ENCODE assay signal across 10 cellular contexts in the genomic region with DNA sequence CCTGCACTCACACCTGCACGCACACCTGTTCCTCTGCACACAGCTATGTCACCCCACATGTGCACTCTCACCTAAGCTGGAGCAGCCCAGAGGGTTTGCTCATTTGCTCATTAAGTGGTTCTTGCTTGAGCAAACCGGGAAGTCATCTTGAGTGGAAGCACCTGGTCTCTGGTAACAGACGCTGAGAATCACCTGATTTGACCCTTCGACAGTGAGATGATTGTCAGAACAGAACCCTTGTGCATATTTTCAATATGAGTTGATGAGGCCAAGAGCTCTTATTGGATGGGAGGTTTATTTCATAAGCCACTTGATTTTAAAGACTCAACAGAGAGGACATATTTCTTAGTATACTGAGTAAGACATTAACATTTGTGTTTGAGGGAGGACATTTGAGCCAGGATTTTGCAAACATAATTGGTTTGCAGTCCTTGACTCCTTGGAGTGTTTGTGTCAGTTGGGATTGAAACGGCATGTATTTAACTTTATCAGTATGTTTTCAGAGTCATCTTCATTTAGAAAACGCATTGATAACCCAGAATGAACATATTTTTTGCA. TPM values are rescaled to one million over a fixed set of nuclear protein-coding genes. Genes with fewer than 3 reads are reported as not detected.
DNase-seq lines count a peak whose midpoint lies in the region; ATAC-seq, FAIRE-seq and TF ChIP-seq lines count a peak whose summit lies in the region.
"Had no signal": no experiment of that assay in that cellular context is flagged by ENCODE, and none has a peak within 500 bp of the region (broad histone marks: within the 10 kb centered on the region; RNA-seq: fewer than 3 reads in every experiment).

No MANE protein-coding gene starts in this region.

- 24% methylated on average over 6 of the region's 6 CpGs for WGBS in GM12878 (ENCODE audit: insufficient coverage, insufficient replicate concordance, low lambda C conversion rate, missing lambda C conversion rate)

- RAD21 ChIA-PET in GM12878 (lab: Charles Lee; ENCODE audit: unreplicated experiment), result interaction anchor here (0.6 kb wide), 1 partner anchor 440 kb away, joined by 3 read pairs; no protein-coding TSS in a partner anchor

- no peak overlapping the region for H3K27ac ChIP-seq in GM12878 (ENCODE audit: control insufficient read depth, insufficient read depth)
- H3K27ac ChIP-seq: neutrophil had no signal

- FAIRE-seq in GM12878 (lab: Jason Lieb, UNC), result no peak

- no peak for TF ChIP-seq EP300 in GM12878 (IDR thresholded peaks at IDR 0.05; ENCODE audit: borderline replicate concordance in 1 of 2, control insufficient read depth in 1 of 2, low read depth in 2 of 2, low read length in 2 of 2)

- in situ Hi-C loops in GM12878 (cut with MboI), result no loop called here

- H3K4me3 ChIP-seq in GM12878, result no peak overlapping the region

- POLR2A ChIA-PET in GM12878 (lab: Charles Lee), result no interaction called here

- no peaks in the 10 kb centered on the region for H3K36me3 ChIP-seq in GM12878 (ENCODE audit: control insufficient read depth in 2 of 2, insufficient read depth in 2 of 2, low read length in 1 of 2)
- H3K36me3 ChIP-seq: neutrophil had no signal

- SMC1A ChIA-PET in GM12878 (lab: Charles Lee; ENCODE audit: uncharacterized antibody, unreplicated experiment), result interaction anchor here (1.2 kb wide), 1 partner anchor 166 kb away, joined by 3 read pairs; no protein-coding TSS in a partner anchor

- DNase-seq in NOMO-1 treated with DMSO at 0.1 percent for 48 hours (lab: John Stamatoyannopoulos, UW; ENCODE audit: unreplicated experiment) (peak; percentile 17), NOMO-1 treated with dmso at 0.1 percent for 144 hours (lab: John Stamatoyannopoulos, UW; ENCODE audit: unreplicated experiment) (no peak), NCI-H2107 (lab: John Stamatoyannopoulos, UW) (peak; percentile 87), GM12878 (ENCODE audit: low read depth, low spot score) (no peak), renal cortical epithelial cell (ENCODE audit: low read depth) (peak; percentile 59), cerebellar cortex (ENCODE audit: low spot score) (no peak), A172 (ENCODE audit: low spot score) (no peak)
- DNase-seq: stimulated activated CD4-positive, alpha-beta T cell treated with anti-CD3 and anti-CD28 coated beads, Interleukin-4, amount 100 ng/mL, for 1 hour had no signal

- no peak overlapping the region for H3K9ac ChIP-seq in GM12878 (ENCODE audit: control insufficient read depth, insufficient read depth, low read length)

- H3K9me3 ChIP-seq in GM12878 (replicated peaks; ENCODE audit: control insufficient read depth, insufficient read depth, low read length), result no peaks in the 10 kb centered on the region
- H3K9me3 ChIP-seq: neutrophil had no signal

- no TSS peak for BruUV-seq in GM12878 (replicated peaks; lab: Mats Ljungman, UMichigan)

- no peak overlapping the region for H3K4me2 ChIP-seq in GM12878 (ENCODE audit: control insufficient read depth, insufficient read depth)

- no peaks in the 10 kb centered on the region for H4K20me1 ChIP-seq in GM12878 (ENCODE audit: control insufficient read depth, insufficient read depth)

- ATAC-seq in GM12878 (no peak), HG02623 (IDR thresholded peaks at IDR 0.05; ENCODE audit: unreplicated experiment) (no peak)

- H3K4me1 ChIP-seq in GM12878 (ENCODE audit: control insufficient read depth, insufficient read depth, low read length), result no peaks in the 10 kb centered on the region

- no peak overlapping the region for H2AFZ ChIP-seq in GM12878 (ENCODE audit: control insufficient read depth, low read depth, low read length)

- no peaks in the 10 kb centered on the region for H3K79me2 ChIP-seq in GM12878 (ENCODE audit: control insufficient read depth, insufficient read depth, low read length)

- TF ChIP-seq CTCF in GM12878 (IDR thresholded peaks at IDR 0.05 in 2 of 3, conservative IDR thresholded peaks at IDR 0.05 in 1 of 3; ENCODE audit: control insufficient read depth in 2 of 3, extremely low read depth in 1 of 3, insufficient read depth in 1 of 3, low read depth in 3 of 3, low read length in 3 of 3), result no peak

- intact Hi-C loops in GM12878 (cut with micrococcal nuclease; ENCODE audit: unreplicated experiment), result no loop called here

- CTCF ChIA-PET in GM12878 (lab: Yijun Ruan, JAX), result no interaction called here

- H3K27me3 ChIP-seq in GM12878 (replicated peaks in 1 of 2; ENCODE audit: control insufficient read depth in 2 of 2, insufficient read depth in 2 of 2, low read length in 1 of 2), result no peaks in the 10 kb centered on the region; a peak in 1 of 4 replicates

- no peak for TF ChIP-seq POLR2A in GM12878 (IDR thresholded peaks at IDR 0.05; ENCODE audit: low read depth, low read length)

- TF ChIP-seq RAD21 in GM12878 (IDR thresholded peaks at IDR 0.05; ENCODE audit: insufficient read depth, low read depth, low read length), result no peak

TF ChIP-seq in GM12878, 131 proteins besides CTCF, POLR2A, EP300 and RAD21:
- TF ChIP-seq GATAD2B (conservative IDR thresholded peaks at IDR 0.05; ENCODE audit: low read depth) (no peak), TCF3 (IDR thresholded peaks at IDR 0.05; ENCODE audit: borderline replicate concordance, insufficient read depth, low read depth, low read length) (peak; percentile 20; the same call in 1 of the 2 replicates), GABPA (IDR thresholded peaks at IDR 0.05; ENCODE audit: low read depth) (0 out of 2 replicates have a peak, but pooled peaks have one; percentile 24), NFIC (IDR thresholded peaks at IDR 0.05; ENCODE audit: low read depth, low read length) (no peak), BCL11A (IDR thresholded peaks at IDR 0.05; ENCODE audit: low read depth, low read length) (no peak), ZBED1 (IDR thresholded peaks at IDR 0.05; ENCODE audit: borderline replicate concordance) (no peak)

RNA-seq across cellular contexts. Expression of gene LPCAT1, which starts 22.1 kb away (rescaled TPM):
- 365 and 373 TPM in 2 replicates for total RNA-seq in GM12878 (2013; cell fraction: nucleolus; rRNA removed)
- total RNA-seq in GM12878 (2014; rRNA removed) (67.6 and 74.7 TPM in 2 replicates), GM12878 (2014; rRNA removed; fragmentation: Illumina TruSeq; extraction: Trizol) (58.9 and 59.4 TPM in 2 replicates), GM12878 (2021) (109 TPM in 2 replicates), renal cortical epithelial cell (80.9 and 176 TPM in 2 replicates)
- 26.1 TPM for polyA plus RNA-seq in GM12878 (2011; ENCODE audit: low read depth)
- polyA plus RNA-seq in GM12878 (2011; rRNA removed) (63.6 and 70.6 TPM in 2 replicates), GM12878 (2014; fragmentation: Illumina TruSeq; extraction: Trizol) (84.5 and 93.5 TPM in 2 replicates), GM12878 (2014; fragmentation: Nextera tagmentation; extraction: Ambion mirVana) (1 to 10 TPM; 2.3 to 7.0 TPM), GM12878 (2014; rRNA removed) (94.1 and 94.8 TPM in 2 replicates), GM12878 (2016; fragmentation: Nextera tagmentation; extraction: Ambion mirVana) (10 to 100 TPM; 60.2 to 82.4 TPM)
- polyA plus RNA-seq in GM12878 (2011; cell fraction: cytosol; rRNA removed), result 70.3 and 92.5 TPM in 2 replicates
- 197 and 246 TPM in 2 replicates for polyA plus RNA-seq in GM12878 (2011; cell fraction: nucleus; rRNA removed)
- polyA plus RNA-seq in GM12878 (2012), result 41.3 and 58.7 TPM in 2 replicates
- polyA minus RNA-seq in GM12878 (2011; rRNA and poly(A)+ RNA removed), result 43.1 and 54.4 TPM in 2 replicates
- polyA minus RNA-seq in GM12878 (2011; cell fraction: cytosol; rRNA and poly(A)+ RNA removed), result 25.0 and 34.6 TPM in 2 replicates
- polyA minus RNA-seq in GM12878 (2011; cell fraction: nucleus; rRNA and poly(A)+ RNA removed), result 71.8 and 93.6 TPM in 2 replicates
- 46.1 and 97.1 TPM in 2 replicates for total RNA-seq in A172 (2014; rRNA removed; shearing (Covaris generic))

Comparison
In these comparisons a context has a peak if more than half of its experiments do, and no peak if none do; other contexts are left out.
1. DNase-seq: peak in NOMO-1 treated with DMSO at 0.1 percent for 48 hours (single experiment), NCI-H2107 (single experiment) and renal cortical epithelial cell (single experiment); none in NOMO-1 treated with dmso at 0.1 percent for 144 hours (single experiment), GM12878 (single experiment), cerebellar cortex (single experiment) and A172 (single experiment).